ENCODE assay signal across 25 cellular contexts in the genomic region with DNA sequence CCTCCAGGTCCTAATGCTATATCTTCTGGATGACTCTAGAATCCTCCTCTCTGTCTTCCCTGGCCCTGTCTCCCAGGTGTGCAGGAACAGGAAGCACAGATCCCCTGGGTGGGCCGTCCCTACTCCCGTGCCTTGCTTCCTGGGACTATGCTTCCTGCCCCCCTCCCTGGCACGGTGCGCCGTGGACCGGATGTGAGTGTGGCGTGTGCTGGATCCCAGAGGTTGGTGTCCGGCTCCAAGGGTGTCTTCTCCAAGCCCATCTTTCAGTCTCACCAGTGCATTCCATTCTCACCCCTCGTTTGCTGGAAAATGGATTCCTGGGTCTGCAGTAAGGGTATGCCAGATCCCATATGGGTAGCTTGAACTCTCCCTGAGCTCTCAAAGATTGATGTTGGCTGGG.
DNase-seq lines count a peak whose midpoint lies in the region; TF ChIP-seq lines count a peak whose summit lies in the region.
"Had no signal": no experiment of that assay in that cellular context is flagged by ENCODE, and none has a peak within 500 bp of the region (broad histone marks: within the 10 kb centered on the region; RNA-seq: fewer than 3 reads in every experiment).

No MANE protein-coding gene starts in this region.

- TF ChIP-seq CTCF in right atrium auricular region (IDR thresholded peaks at IDR 0.05) (no peak), left ventricle myocardium inferior (IDR thresholded peaks at IDR 0.05; ENCODE audit: borderline replicate concordance) (no peak), endodermal cell (conservative IDR thresholded peaks at IDR 0.05) (no peak), osteocyte (IDR thresholded peaks at IDR 0.05) (no peak)

- intact Hi-C loops in left ventricle myocardium inferior (cut with micrococcal nuclease): no loop called here

- H3K9me3 Mint-ChIP-seq in endodermal cell: no peaks in the 10 kb centered on the region
- no peaks in the 10 kb centered on the region for H3K9me3 Mint-ChIP-seq in osteocyte (ENCODE audit: unreplicated experiment)
- H3K9me3 Mint-ChIP-seq: CD4-positive, alpha-beta memory T cell; HFFc6 had no signal

- 94 to 95% methylated on average over 7 to 9 of the region's 9 CpGs for WGBS in endodermal cell (ENCODE audit: insufficient coverage in 1 of 2, insufficient read length in 1 of 2), 2 experiments

- no peaks in the 10 kb centered on the region for H3K9me3 ChIP-seq in right atrium auricular region
- no peaks in the 10 kb centered on the region for H3K9me3 ChIP-seq in left ventricle myocardium inferior (replicated peaks)
- H3K9me3 ChIP-seq in endodermal cell (ENCODE audit: control insufficient read depth, low read length): no peaks in the 10 kb centered on the region
- H3K9me3 ChIP-seq: HAP-1, SJCRH30 had no signal

- H3K36me3 Mint-ChIP-seq in endodermal cell (ENCODE audit: low read depth) (no peaks in the 10 kb centered on the region), osteocyte (ENCODE audit: unreplicated experiment) (no peaks in the 10 kb centered on the region)
- H3K36me3 Mint-ChIP-seq: CD4-positive, alpha-beta memory T cell had no signal

- no peak overlapping the region for H3K9ac ChIP-seq in endodermal cell (ENCODE audit: extremely low read depth, low read length, poor library complexity, severe bottlenecking)

- H3K27ac ChIP-seq in right atrium auricular region: no peak overlapping the region
- no peak overlapping the region for H3K27ac ChIP-seq in left ventricle myocardium inferior (replicated peaks)
- H3K27ac ChIP-seq in endodermal cell (ENCODE audit: low read depth, low read length): no peak overlapping the region
- H3K27ac ChIP-seq: SJCRH30 had no signal

- no peak overlapping the region for H3K4me3 Mint-ChIP-seq in endodermal cell
- H3K4me3 Mint-ChIP-seq in osteocyte (ENCODE audit: unreplicated experiment): no peak overlapping the region
- H3K4me3 Mint-ChIP-seq: CD4-positive, alpha-beta memory T cell; HFFc6 had no signal

- no peaks in the 10 kb centered on the region for H3K27me3 Mint-ChIP-seq in endodermal cell (ENCODE audit: insufficient read depth)
- H3K27me3 Mint-ChIP-seq in osteocyte (ENCODE audit: unreplicated experiment): peaks cover 9% of the 10 kb centered on the region

- H3K27ac Mint-ChIP-seq in endodermal cell: no peak overlapping the region
- H3K27ac Mint-ChIP-seq in osteocyte (ENCODE audit: unreplicated experiment): no peak overlapping the region
- H3K27ac Mint-ChIP-seq: CD4-positive, alpha-beta memory T cell; HFFc6 had no signal

- no peaks in the 10 kb centered on the region for H3K36me3 ChIP-seq in right atrium auricular region
- no peaks in the 10 kb centered on the region for H3K36me3 ChIP-seq in left ventricle myocardium inferior
- no peaks in the 10 kb centered on the region for H3K36me3 ChIP-seq in endodermal cell (ENCODE audit: control insufficient read depth, insufficient read depth, low read length)
- H3K36me3 ChIP-seq: HAP-1, SJCRH30 had no signal

- DNase-seq in right atrium auricular region (ENCODE audit: low spot score) (peak; percentile 47), left ventricle myocardium inferior (no peak), endodermal cell (peak; percentile 16), osteocyte (ENCODE audit: extremely low spot score, unreplicated experiment) (peak; percentile 76), GF-D8 (lab: John Stamatoyannopoulos, UW) (no peak), glomerular visceral epithelial cell (ENCODE audit: extremely low spot score) (no peak), SW 1271 (lab: John Stamatoyannopoulos, UW) (no peak)
- DNase-seq: C1 segment of cervical spinal cord; CD4-positive, alpha-beta memory T cell; COR-L47; DMS53; GOT3; HFFc6; NCI-H1105 treated with DMSO at 0.1 percent for 48 hours; NCI-H146; NCI-H1930; NCI-H2107; NCI-H446; NCI-H524 treated with DMSO at 0.1 percent for 48 hours; NCI-H82; NK-92 treated with Interleukin-12 subunit alpha and Interleukin-12 subunit beta, amount 100 ng/mL, for 24 hours; PC-3; SJCRH30 had no signal

- H3K4me3 ChIP-seq in right atrium auricular region (no peak overlapping the region), left ventricle myocardium inferior (no peak overlapping the region), endodermal cell (ENCODE audit: low read length) (no peak overlapping the region)
- H3K4me3 ChIP-seq: HAP-1, K562, SJCRH30 had no signal

- H3K4me1 ChIP-seq in right atrium auricular region: peaks cover 0 to 22% of the 10 kb centered on the region in 2 donors
- H3K4me1 ChIP-seq in left ventricle myocardium inferior: peaks cover 44% of the 10 kb centered on the region
- H3K4me1 ChIP-seq in endodermal cell (ENCODE audit: control insufficient read depth, insufficient read depth, low read length): no peaks in the 10 kb centered on the region
- H3K4me1 ChIP-seq: HAP-1, SJCRH30 had no signal

- peaks cover 3% of the 10 kb centered on the region for H3K4me1 Mint-ChIP-seq in endodermal cell
- no peaks in the 10 kb centered on the region for H3K4me1 Mint-ChIP-seq in osteocyte (ENCODE audit: unreplicated experiment)
- H3K4me1 Mint-ChIP-seq: CD4-positive, alpha-beta memory T cell had no signal

- H3K27me3 ChIP-seq in right atrium auricular region (no peaks in the 10 kb centered on the region), left ventricle myocardium inferior (ENCODE audit: low read depth) (no peaks in the 10 kb centered on the region), endodermal cell (ENCODE audit: control insufficient read depth, insufficient read depth, low read length, poor library complexity, severe bottlenecking) (no peaks in the 10 kb centered on the region)

Comparison
In these comparisons a context has a peak if more than half of its experiments do, and no peak if none do; other contexts are left out.
1. DNase-seq: peak in right atrium auricular region (single experiment), endodermal cell (single experiment) and osteocyte (single experiment); none in left ventricle myocardium inferior (single experiment), GF-D8 (single experiment), glomerular visceral epithelial cell (single experiment) and SW 1271 (0 of 2).